ENCODE assay signal across 18 cellular contexts in the genomic region with DNA sequence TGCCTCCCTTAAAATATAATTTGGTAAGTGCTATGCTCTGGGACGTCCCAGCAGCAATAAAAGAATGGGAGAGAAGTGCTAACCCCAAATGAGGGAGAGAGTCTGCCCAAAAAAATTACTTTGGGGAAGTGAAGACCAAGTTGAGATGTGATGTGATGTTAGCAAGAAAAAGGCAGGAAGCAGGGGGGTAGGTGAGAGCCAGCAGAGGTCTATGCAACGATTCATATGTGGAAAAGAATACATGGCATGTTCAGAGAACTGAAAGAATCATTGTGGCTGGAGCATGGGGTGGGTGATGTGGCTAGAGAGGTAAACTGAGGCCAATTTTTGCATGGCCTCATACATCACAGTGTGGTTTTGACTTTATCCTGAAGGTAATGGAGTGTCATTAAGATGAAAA. TPM values are rescaled to one million over a fixed set of nuclear protein-coding genes. Genes with fewer than 3 reads are reported as not detected.
DNase-seq lines count a peak whose midpoint lies in the region; ATAC-seq and TF ChIP-seq lines count a peak whose summit lies in the region.
"Had no signal": no experiment of that assay in that cellular context is flagged by ENCODE, and none has a peak within 500 bp of the region (broad histone marks: within the 10 kb centered on the region; RNA-seq: fewer than 3 reads in every experiment).

No MANE protein-coding gene starts in this region.

- H3K27me3 ChIP-seq in mammary epithelial cell (ENCODE audit: insufficient read depth, low read length): no peaks in the 10 kb centered on the region
- no peaks in the 10 kb centered on the region for H3K27me3 ChIP-seq in PC-9 (ENCODE audit: insufficient read depth, low read depth)

- peak overlapping the region; percentile 11 for H3K27ac Mint-ChIP-seq in MCF 10A (ENCODE audit: low read depth, unreplicated experiment)
- no peak overlapping the region for H3K27ac Mint-ChIP-seq in activated T-helper 17 cell treated with anti-CD3 and anti-CD28 coated beads, Interleukin-2, amount 50 U/mL, for 72 hours
- no peak overlapping the region for H3K27ac Mint-ChIP-seq in T-cell

- WGBS in mammary epithelial cell (ENCODE audit: low coverage, missing lambda C conversion rate): 57% methylated on average over 2 of the region's 2 CpGs

- H3K4me1 Mint-ChIP-seq in MCF 10A (ENCODE audit: insufficient read depth, unreplicated experiment): no peaks in the 10 kb centered on the region
- H3K4me1 Mint-ChIP-seq in activated T-helper 17 cell treated with anti-CD3 and anti-CD28 coated beads, Interleukin-2, amount 50 U/mL, for 72 hours: peaks cover 4% of the 10 kb centered on the region
- H3K4me1 Mint-ChIP-seq in T-cell: peaks cover 0 to 4% (median 2%) of the 10 kb centered on the region in 3 donors

- H3K9me3 Mint-ChIP-seq in MCF 10A (ENCODE audit: unreplicated experiment) (no peaks in the 10 kb centered on the region), T-cell (no peaks in the 10 kb centered on the region)
- H3K9me3 Mint-ChIP-seq in activated T-helper 17 cell treated with anti-CD3 and anti-CD28 coated beads, Interleukin-2, amount 50 U/mL, for 72 hours: no peaks in the 10 kb centered on the region

- no peak overlapping the region for H2AFZ ChIP-seq in mammary epithelial cell (ENCODE audit: low read depth, low read length)
- H2AFZ ChIP-seq in PC-9: no peak overlapping the region

- no peak overlapping the region for H3K9ac ChIP-seq in mammary epithelial cell (ENCODE audit: insufficient read depth, low read length)

- H3K36me3 Mint-ChIP-seq in MCF 10A (ENCODE audit: insufficient read depth, unreplicated experiment): peaks cover 2% of the 10 kb centered on the region
- H3K36me3 Mint-ChIP-seq in activated T-helper 17 cell treated with anti-CD3 and anti-CD28 coated beads, Interleukin-2, amount 50 U/mL, for 72 hours (ENCODE audit: low read depth): no peaks in the 10 kb centered on the region
- no peaks in the 10 kb centered on the region for H3K36me3 Mint-ChIP-seq in T-cell

- H3K4me3 ChIP-seq in mammary epithelial cell (replicated peaks in 1 of 3; ENCODE audit: insufficient read depth in 1 of 3, low read depth in 2 of 3, low read length in 3 of 3): no peak overlapping the region
- no peak overlapping the region for H3K4me3 ChIP-seq in PC-9

- POLR2A ChIA-PET in MCF 10A (lab: Yijun Ruan, JAX): no interaction called here
- POLR2A ChIA-PET in T-cell (lab: Charles Lee): no interaction called here
- POLR2A ChIA-PET in PC-9 (lab: Charles Lee; ENCODE audit: unreplicated experiment): interaction anchor here (0.5 kb wide), 1 partner anchor 1210 kb away, joined by 15 read pairs; no protein-coding TSS in a partner anchor

- no peak for TF ChIP-seq CTCF in MCF 10A (IDR thresholded peaks at IDR 0.05; ENCODE audit: unreplicated experiment)
- no peak for TF ChIP-seq CTCF in mammary epithelial cell (conservative IDR thresholded peaks at IDR 0.05 in 1 of 2, IDR thresholded peaks at IDR 0.05 in 1 of 2; ENCODE audit: extremely low read depth in 1 of 2, insufficient read depth in 1 of 2, low read depth in 1 of 2, low read length in 2 of 2)
- no peak for TF ChIP-seq CTCF in PC-9 (conservative IDR thresholded peaks at IDR 0.05)

- dilution Hi-C loops in mammary epithelial cell (cut with HindIII; ENCODE audit: low sequenced_read_pairs): no loop called here

- H3K4me1 ChIP-seq in mammary epithelial cell (ENCODE audit: insufficient read depth, low read length): peaks cover 4% of the 10 kb centered on the region
- peaks cover 7% of the 10 kb centered on the region; the same call in 1 of the 2 replicates for H3K4me1 ChIP-seq in PC-9 (replicated peaks; ENCODE audit: insufficient read depth)

- no peaks in the 10 kb centered on the region for H3K9me3 ChIP-seq in mammary epithelial cell (replicated peaks; ENCODE audit: insufficient read depth, low read length)
- H3K9me3 ChIP-seq in PC-9 (ENCODE audit: insufficient read depth, low read depth): no peaks in the 10 kb centered on the region

- peak; percentile 31 for ATAC-seq in activated T-helper 17 cell treated with anti-CD3 and anti-CD28 coated beads, Interleukin-2, amount 50 U/mL, for 72 hours (replicated peaks)
- no peak for ATAC-seq in GM19035 (IDR thresholded peaks at IDR 0.05; ENCODE audit: unreplicated experiment)
- no peak for ATAC-seq in T-cell (replicated peaks in 1 of 4)
- no peak for ATAC-seq in GM18870 (IDR thresholded peaks at IDR 0.05; ENCODE audit: unreplicated experiment)
- ATAC-seq: SK-N-SH treated with all-trans-retinoic acid at 6 μM for 48 hours had no signal

- no peaks in the 10 kb centered on the region for H3K27me3 Mint-ChIP-seq in MCF 10A (ENCODE audit: insufficient read depth, unreplicated experiment)
- no peaks in the 10 kb centered on the region for H3K27me3 Mint-ChIP-seq in activated T-helper 17 cell treated with anti-CD3 and anti-CD28 coated beads, Interleukin-2, amount 50 U/mL, for 72 hours
- no peaks in the 10 kb centered on the region for H3K27me3 Mint-ChIP-seq in T-cell

- H3K27ac ChIP-seq in mammary epithelial cell (ENCODE audit: insufficient read depth, low read depth, low read length) (no peak overlapping the region), PC-9 (no peak overlapping the region)

- no peak overlapping the region for H3K4me2 ChIP-seq in mammary epithelial cell (ENCODE audit: insufficient read depth, low read depth, low read length)
- H3K4me2 ChIP-seq in PC-9: no peak overlapping the region

- H3K79me2 ChIP-seq in mammary epithelial cell (ENCODE audit: insufficient read depth, low read length) (no peaks in the 10 kb centered on the region), PC-9 (ENCODE audit: low read depth) (no peaks in the 10 kb centered on the region)

- in situ Hi-C loops in mammary epithelial cell (cut with MboI; ENCODE audit: low sequenced_read_pairs in 2 of 2): loop anchor here in 1 of 2 donors (25.0 kb wide), 1 partner anchor 362 kb away; no protein-coding TSS in a partner anchor

- H4K20me1 ChIP-seq in mammary epithelial cell (ENCODE audit: insufficient read depth, low read length) (no peaks in the 10 kb centered on the region), PC-9 (ENCODE audit: insufficient read depth) (no peaks in the 10 kb centered on the region)

- H3F3A ChIP-seq in PC-9 (ENCODE audit: insufficient read depth, low read depth): peaks cover 17% of the 10 kb centered on the region

- H3K36me3 ChIP-seq in mammary epithelial cell (ENCODE audit: insufficient read depth, low read length): no peaks in the 10 kb centered on the region
- H3K36me3 ChIP-seq in PC-9 (ENCODE audit: low read depth): no peaks in the 10 kb centered on the region

- H3K4me3 Mint-ChIP-seq in MCF 10A (ENCODE audit: unreplicated experiment) (no peak overlapping the region), T-cell (no peak overlapping the region)
- no peak overlapping the region for H3K4me3 Mint-ChIP-seq in activated T-helper 17 cell treated with anti-CD3 and anti-CD28 coated beads, Interleukin-2, amount 50 U/mL, for 72 hours

- no TSS peak for BruUV-seq in MCF 10A (replicated peaks; lab: Mats Ljungman, UMichigan)
- BruUV-seq in mammary epithelial cell (replicated peaks; lab: Mats Ljungman, UMichigan): no TSS peak
- no TSS peak for BruUV-seq in PC-9 (replicated peaks; lab: Mats Ljungman, UMichigan)

- intact Hi-C loops in MCF 10A (cut with micrococcal nuclease): no loop called here
- intact Hi-C loops in mammary epithelial cell (cut with micrococcal nuclease): no loop called here
- intact Hi-C loops in PC-9 (cut with micrococcal nuclease; ENCODE audit: unreplicated experiment): no loop called here

- DNase-seq in MCF 10A (ENCODE audit: unreplicated experiment): no peak
- DNase-seq in mammary epithelial cell: no peak
- DNase-seq in NOMO-1 (lab: John Stamatoyannopoulos, UW; ENCODE audit: unreplicated experiment in 2 of 2): peak; percentile 7 to 28
- no peak for DNase-seq in T-cell
- no peak for DNase-seq in PC-9
- DNase-seq: C1 segment of cervical spinal cord, H7, NCI-H1436, NCI-H2029 treated with DMSO at 0.1 percent for 48 hours, NCI-H2171 treated with DMSO at 0.1 percent for 48 hours, NCI-H446 treated with DMSO at 0.1 percent for 48 hours, NCI-H748 treated with DMSO at 0.1 percent for 48 hours, SHP77 treated with DMSO at 0.1 percent for 48 hours had no signal

- no peaks in the 10 kb centered on the region for H3K9me2 ChIP-seq in PC-9 (ENCODE audit: insufficient read depth)

- CTCF ChIA-PET in MCF 10A (lab: Yijun Ruan, JAX): no interaction called here
- CTCF ChIA-PET in mammary epithelial cell (lab: Charles Lee; ENCODE audit: low non-redundant PET): no interaction called here
- CTCF ChIA-PET in T-cell (lab: Charles Lee): no interaction called here
- CTCF ChIA-PET in PC-9 (lab: Charles Lee): interaction anchor here (0.6 kb wide), 1 partner anchor 143 kb away, joined by 6 read pairs; no protein-coding TSS in a partner anchor

RNA-seq across cellular contexts. Expression of gene CTPS1, which starts 5.6 kb away (rescaled TPM):
- total RNA-seq in MCF 10A (2022) (54.1 and 69.9 TPM in 2 replicates), mammary epithelial cell (10 to 100 TPM; 24.0 to 80.2 TPM), T-cell (10 to 100 TPM; 26.0 to 57.2 (median 29.1) TPM), PC-9 (2021) (80.5 and 91.9 TPM in 2 replicates)
- 54.3 TPM for polyA plus RNA-seq in mammary epithelial cell
- polyA minus RNA-seq in mammary epithelial cell: 90.9 TPM
- total RNA-seq in activated T-helper 17 cell treated with anti-CD3 and anti-CD28 coated beads, Interleukin-2, amount 50 U/mL, for 72 hours: 100 to 1,000 TPM in 1 of 2 donors, 10 to 100 TPM in 1; 46.3 to 102 TPM

RNA-seq across cellular contexts. Expression of gene SLFNL1, which starts 47.6 kb away (rescaled TPM):
- total RNA-seq in MCF 10A (2022) (0.28 and 0.29 TPM in 2 replicates), mammary epithelial cell (under 1 TPM; 0.12 to 0.17 TPM), T-cell (under 1 TPM; 0.25 to 0.98 (median 0.82) TPM), PC-9 (2021) (0.35 and 0.41 TPM in 2 replicates)
- polyA plus RNA-seq in mammary epithelial cell: 0.02 TPM
- not detected for polyA minus RNA-seq in mammary epithelial cell
- total RNA-seq in activated T-helper 17 cell treated with anti-CD3 and anti-CD28 coated beads, Interleukin-2, amount 50 U/mL, for 72 hours: under 1 TPM; 0.13 to 0.32 TPM
- total RNA-seq: Daoy, H7 had no signal

Comparison
In these comparisons a context has a peak if more than half of its experiments do, and no peak if none do; other contexts are left out.
1. DNase-seq: peak in NOMO-1 (2 of 2); none in MCF 10A (single experiment), mammary epithelial cell (single experiment), T-cell (0 of 34) and PC-9 (0 of 2).